In genomic region chr1:210597555-210598134, GRCh38 we compare ENCODE assay signal across 8 cellular contexts.
A peak's percentile ranks its signal among the peaks of the same experiment; 100 is the strongest.
DNase-seq lines count a peak whose midpoint lies in the region; ATAC-seq, FAIRE-seq and TF ChIP-seq lines count a peak whose summit lies in the region.

No MANE protein-coding gene starts in this region.

- CTCF ChIA-PET in PC-9 (lab: Charles Lee): no interaction called here
- CTCF ChIA-PET in activated CD8-positive, alpha-beta memory T cell treated with anti-CD3 and anti-CD28 coated beads, Interleukin-2, amount 10 ng/mL, durations not matched to agents 7 days and 5 days (lab: Charles Lee): no interaction called here

- no peaks in the 10 kb centered on the region for H3K36me3 ChIP-seq in PC-9 (ENCODE audit: low read depth)

- peaks cover 7% of the 10 kb centered on the region for H3K9me3 Mint-ChIP-seq in activated T-cell treated with anti-CD3 and anti-CD28 coated beads, Interleukin-2, amount 50 U/mL, for 24 hours
- H3K9me3 Mint-ChIP-seq in activated CD8-positive, alpha-beta memory T cell treated with anti-CD3 and anti-CD28 coated beads, Interleukin-2, amount 10 ng/mL, durations not matched to agents 7 days and 5 days (ENCODE audit: low read depth): peaks cover 2% of the 10 kb centered on the region

- H3K27me3 Mint-ChIP-seq in activated T-cell treated with anti-CD3 and anti-CD28 coated beads, Interleukin-2, amount 50 U/mL, for 24 hours: no peaks in the 10 kb centered on the region
- H3K27me3 Mint-ChIP-seq in activated CD8-positive, alpha-beta memory T cell treated with anti-CD3 and anti-CD28 coated beads, Interleukin-2, amount 10 ng/mL, durations not matched to agents 7 days and 5 days: no peaks in the 10 kb centered on the region

- TF ChIP-seq CTCF in PC-9 (conservative IDR thresholded peaks at IDR 0.05): no peak
- TF ChIP-seq CTCF in D721Med (IDR thresholded peaks at IDR 0.05; ENCODE audit: insufficient read depth, missing control alignments): no peak

- peak; percentile 97 for ATAC-seq in HG02610 (IDR thresholded peaks at IDR 0.05; ENCODE audit: unreplicated experiment)
- ATAC-seq in activated CD8-positive, alpha-beta memory T cell treated with anti-CD3 and anti-CD28 coated beads, Interleukin-2, amount 10 ng/mL, durations not matched to agents 7 days and 5 days: no peak

- H3K4me3 ChIP-seq in PC-9: no peak overlapping the region; the same call in 1 of the 2 replicates

- H3K4me1 Mint-ChIP-seq in activated T-cell treated with anti-CD3 and anti-CD28 coated beads, Interleukin-2, amount 50 U/mL, for 24 hours (ENCODE audit: low read depth): no peaks in the 10 kb centered on the region
- peaks cover 5% of the 10 kb centered on the region for H3K4me1 Mint-ChIP-seq in activated CD8-positive, alpha-beta memory T cell treated with anti-CD3 and anti-CD28 coated beads, Interleukin-2, amount 10 ng/mL, durations not matched to agents 7 days and 5 days

- BruUV-seq in PC-9 (replicated peaks; lab: Mats Ljungman, UMichigan): TSS peak; percentile 95

- H3K9me3 ChIP-seq in PC-9 (ENCODE audit: insufficient read depth, low read depth): 0 out of 2 replicates have a peak, but pooled peaks cover 5% of the 10 kb centered on the region

- H3K36me3 Mint-ChIP-seq in activated T-cell treated with anti-CD3 and anti-CD28 coated beads, Interleukin-2, amount 50 U/mL, for 24 hours (ENCODE audit: low read depth): no peaks in the 10 kb centered on the region
- no peaks in the 10 kb centered on the region for H3K36me3 Mint-ChIP-seq in activated CD8-positive, alpha-beta memory T cell treated with anti-CD3 and anti-CD28 coated beads, Interleukin-2, amount 10 ng/mL, durations not matched to agents 7 days and 5 days

- peaks cover 32% of the 10 kb centered on the region for H3F3A ChIP-seq in PC-9 (ENCODE audit: insufficient read depth, low read depth)

- H3K79me2 ChIP-seq in PC-9 (ENCODE audit: low read depth): no peaks in the 10 kb centered on the region

- H4K20me1 ChIP-seq in PC-9 (ENCODE audit: insufficient read depth): no peaks in the 10 kb centered on the region

- no peak overlapping the region for H3K27ac Mint-ChIP-seq in activated T-cell treated with anti-CD3 and anti-CD28 coated beads, Interleukin-2, amount 50 U/mL, for 24 hours
- no peak overlapping the region for H3K27ac Mint-ChIP-seq in activated CD8-positive, alpha-beta memory T cell treated with anti-CD3 and anti-CD28 coated beads, Interleukin-2, amount 10 ng/mL, durations not matched to agents 7 days and 5 days

- peak overlapping the region; percentile 98 for H3K27ac ChIP-seq in PC-9

- FAIRE-seq in D721Med (lab: Jason Lieb, UNC): no peak

- no peak overlapping the region for H3K4me3 Mint-ChIP-seq in activated T-cell treated with anti-CD3 and anti-CD28 coated beads, Interleukin-2, amount 50 U/mL, for 24 hours
- H3K4me3 Mint-ChIP-seq in activated CD8-positive, alpha-beta memory T cell treated with anti-CD3 and anti-CD28 coated beads, Interleukin-2, amount 10 ng/mL, durations not matched to agents 7 days and 5 days: no peak overlapping the region

- H3K4me1 ChIP-seq in PC-9 (replicated peaks; ENCODE audit: insufficient read depth): peaks cover 37% of the 10 kb centered on the region

- H2AFZ ChIP-seq in PC-9: peak overlapping the region; percentile 70

- no peaks in the 10 kb centered on the region for H3K9me2 ChIP-seq in PC-9 (ENCODE audit: insufficient read depth)

- H3K27me3 ChIP-seq in PC-9 (ENCODE audit: insufficient read depth, low read depth): no peaks in the 10 kb centered on the region

- POLR2A ChIA-PET in PC-9 (lab: Charles Lee; ENCODE audit: unreplicated experiment): interaction anchor here (0.6 kb wide), 1 partner anchor 495 kb away, joined by 9 read pairs; no protein-coding TSS in a partner anchor

- H3K4me2 ChIP-seq in PC-9: peak overlapping the region; percentile 73

- DNase-seq in GDM1 (lab: John Stamatoyannopoulos, UW): peak; percentile 44
- DNase-seq in PC-9: peak; percentile 73 to 95
- peak; percentile 71 for DNase-seq in foreskin melanocyte
- DNase-seq in activated T-cell treated with anti-CD3 and anti-CD28 coated beads, Interleukin-2, amount 50 U/mL, for 24 hours: no peak
- DNase-seq in Kasumi-1 (lab: John Stamatoyannopoulos, UW): no peak
- DNase-seq in D721Med (ENCODE audit: insufficient read length, low spot score): no peak
- no peak for DNase-seq in activated CD8-positive, alpha-beta memory T cell treated with anti-CD3 and anti-CD28 coated beads, Interleukin-2, amount 10 ng/mL, durations not matched to agents 7 days and 5 days

- intact Hi-C loops in PC-9 (cut with micrococcal nuclease; ENCODE audit: unreplicated experiment): loop anchor here (5.0 kb wide), 2 partner anchors 660 to 945 kb away; partner anchors contain the start of genes LAMB3 and RCOR3

Comparison
In these comparisons a context has a peak if more than half of its experiments do, and no peak if none do; other contexts are left out.
1. DNase-seq: peak in GDM1 (single experiment), PC-9 (2 of 2) and foreskin melanocyte (single experiment); none in activated T-cell treated with anti-CD3 and anti-CD28 coated beads, Interleukin-2, amount 50 U/mL, for 24 hours (single experiment), Kasumi-1 (0 of 2), D721Med (single experiment) and activated CD8-positive, alpha-beta memory T cell treated with anti-CD3 and anti-CD28 coated beads, Interleukin-2, amount 10 ng/mL, durations not matched to agents 7 days and 5 days (single experiment).